Comparison of ENCODE assay signal across 21 cellular contexts in the genomic region with DNA sequence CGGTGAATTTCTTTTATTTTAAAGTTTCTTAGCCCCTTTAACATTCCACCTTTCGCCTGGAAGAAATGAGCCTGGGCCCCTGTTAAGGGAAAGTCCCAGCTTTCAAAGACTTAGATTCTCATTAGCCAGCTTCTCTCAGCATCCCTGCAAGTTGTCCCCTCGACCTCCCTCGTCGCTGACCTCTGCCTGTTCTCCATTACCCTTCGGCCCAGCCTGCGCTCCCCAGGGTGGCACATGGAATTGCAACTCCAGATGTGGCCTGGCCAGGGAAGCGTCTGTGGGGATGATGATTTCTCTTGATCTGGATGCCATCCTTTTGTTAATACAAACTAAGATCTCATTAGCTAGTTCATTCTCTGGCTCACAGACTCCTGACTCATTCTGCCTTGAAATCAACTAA. TPM values are rescaled to one million over a fixed set of nuclear protein-coding genes. Genes with fewer than 3 reads are reported as not detected.
DNase-seq lines count a peak whose midpoint lies in the region; ATAC-seq and TF ChIP-seq lines count a peak whose summit lies in the region.
"Had no signal": no experiment of that assay in that cellular context is flagged by ENCODE, and none has a peak within 500 bp of the region (broad histone marks: within the 10 kb centered on the region; RNA-seq: fewer than 3 reads in every experiment).

No MANE protein-coding gene starts in this region.

- DNase-seq in H7, result peak; percentile 38
- DNase-seq in brain microvascular endothelial cell, result no peak
- DNase-seq in neural crest cell (ENCODE audit: low read depth, low spot score), result no peak
- no peak for DNase-seq in type B pancreatic cell (ENCODE audit: extremely low spot score, unreplicated experiment)
- no peak for DNase-seq in T-helper 2 cell
- no peak for DNase-seq in CD4-positive, alpha-beta T cell
- no peak for DNase-seq in stimulated activated CD4-positive, alpha-beta T cell treated with anti-CD3 and anti-CD28 coated beads, Interleukin-15, amount 100 ng/mL, for 24 hours
- DNase-seq: EL; HFFc6; KG1; NCI-H1092 treated with DMSO at 0.1 percent for 48 hours; NCI-H146; NCI-H2029 treated with DMSO at 0.1 percent for 48 hours; NCI-H226; NCI-H510A treated with DMSO at 0.1 percent for 48 hours; NCI-H774; NK-92 treated with Interleukin-12 subunit alpha and Interleukin-12 subunit beta, amount 100 ng/mL, for 24 hours; SHP77 treated with DMSO at 0.1 percent for 48 hours had no signal

- POLR2A ChIA-PET in CD4-positive, alpha-beta T cell (lab: Charles Lee), result no interaction called here

- H3K27me3 Mint-ChIP-seq in neural crest cell (ENCODE audit: low read depth) (no peaks in the 10 kb centered on the region), type B pancreatic cell (peaks cover 5% of the 10 kb centered on the region)
- peaks cover 38% of the 10 kb centered on the region for H3K27me3 Mint-ChIP-seq in CD4-positive, alpha-beta T cell

- H3K27ac ChIP-seq in brain microvascular endothelial cell, result no peak overlapping the region
- H3K27ac ChIP-seq in CD4-positive, alpha-beta T cell (ENCODE audit: low read depth, low read length), result no peak overlapping the region
- H3K27ac ChIP-seq: HL-60, RWPE1 had no signal

- H3K36me3 ChIP-seq in H7 (replicated peaks; ENCODE audit: control insufficient read depth, insufficient read depth, low read length) (no peaks in the 10 kb centered on the region), brain microvascular endothelial cell (replicated peaks) (no peaks in the 10 kb centered on the region)

- TF ChIP-seq CTCF in brain microvascular endothelial cell (IDR thresholded peaks at IDR 0.05; ENCODE audit: low read depth, low read length, missing control alignments) (peak; percentile 6), neural crest cell (conservative IDR thresholded peaks at IDR 0.05) (no peak), type B pancreatic cell (conservative IDR thresholded peaks at IDR 0.05) (peak; percentile 17)
- TF ChIP-seq CTCF in CD4-positive, alpha-beta T cell (IDR thresholded peaks at IDR 0.05), result no peak

- H3K27me3 ChIP-seq in H7 (ENCODE audit: control insufficient read depth, insufficient read depth, low read length) (no peaks in the 10 kb centered on the region), brain microvascular endothelial cell (replicated peaks) (peaks cover 2% of the 10 kb centered on the region)
- peaks cover 12% of the 10 kb centered on the region for H3K27me3 ChIP-seq in CD4-positive, alpha-beta T cell (ENCODE audit: control insufficient read depth, insufficient read depth, low read length)

- CTCF ChIA-PET in CD4-positive, alpha-beta T cell (lab: Charles Lee), result no interaction called here

- H3K36me3 Mint-ChIP-seq in neural crest cell (ENCODE audit: low read depth), result no peaks in the 10 kb centered on the region
- H3K36me3 Mint-ChIP-seq in type B pancreatic cell, result no peaks in the 10 kb centered on the region
- H3K36me3 Mint-ChIP-seq in CD4-positive, alpha-beta T cell (ENCODE audit: low read depth), result no peaks in the 10 kb centered on the region
- H3K36me3 Mint-ChIP-seq: CD14-positive monocyte had no signal

- no peaks in the 10 kb centered on the region for H3K9me3 Mint-ChIP-seq in neural crest cell
- H3K9me3 Mint-ChIP-seq in type B pancreatic cell, result no peaks in the 10 kb centered on the region
- H3K9me3 Mint-ChIP-seq in CD4-positive, alpha-beta T cell, result no peaks in the 10 kb centered on the region
- H3K9me3 Mint-ChIP-seq: CD14-positive monocyte, HFFc6 had no signal

- H3K4me1 Mint-ChIP-seq in neural crest cell (peaks cover 20% of the 10 kb centered on the region), type B pancreatic cell (ENCODE audit: unreplicated experiment) (peaks cover 23% of the 10 kb centered on the region)
- no peaks in the 10 kb centered on the region for H3K4me1 Mint-ChIP-seq in CD4-positive, alpha-beta T cell (ENCODE audit: low read depth)
- H3K4me1 Mint-ChIP-seq: CD14-positive monocyte had no signal

- ATAC-seq in CD4-positive, alpha-beta T cell (ENCODE audit: poor library complexity), result no peak

- in situ Hi-C loops in brain microvascular endothelial cell (cut with HindIII; ENCODE audit: low pct_ligation_motif_present, low sequenced_read_pairs), result no loop called here

- H3K4me3 Mint-ChIP-seq in neural crest cell (no peak overlapping the region), type B pancreatic cell (no peak overlapping the region)
- no peak overlapping the region for H3K4me3 Mint-ChIP-seq in CD4-positive, alpha-beta T cell
- H3K4me3 Mint-ChIP-seq: HFFc6 had no signal

- intact Hi-C loops in CD4-positive, alpha-beta T cell (cut with DNase I, micrococcal nuclease), result no loop called here

- H3K27ac Mint-ChIP-seq in neural crest cell (ENCODE audit: unreplicated experiment), result peak overlapping the region; percentile 90
- H3K27ac Mint-ChIP-seq in type B pancreatic cell, result no peak overlapping the region
- no peak overlapping the region for H3K27ac Mint-ChIP-seq in CD4-positive, alpha-beta T cell
- H3K27ac Mint-ChIP-seq: CD14-positive monocyte, HFFc6 had no signal

- no peaks in the 10 kb centered on the region for H3K9me3 ChIP-seq in CD4-positive, alpha-beta T cell (ENCODE audit: control insufficient read depth, low read length)

- H3K4me3 ChIP-seq in H7 (ENCODE audit: insufficient read depth, low read depth, low read length) (no peak overlapping the region), brain microvascular endothelial cell (ENCODE audit: low read depth, low read length) (no peak overlapping the region)

RNA-seq across cellular contexts. Expression of a gene that starts 43.4 kb away (rescaled TPM):
- 5.8 and 6.7 TPM in 2 replicates for total RNA-seq in H7 (2014; rRNA removed; shearing (Covaris generic))
- total RNA-seq in neural crest cell (24.5 and 24.6 TPM in 2 replicates), type B pancreatic cell (ENCODE audit: low replicate concordance) (13.0 and 19.2 TPM in 2 replicates)
- total RNA-seq in CD4-positive, alpha-beta T cell, result 1 to 10 TPM; 5.7 to 6.3 TPM

Comparison
In these comparisons a context has a peak if more than half of its experiments do, and no peak if none do; other contexts are left out.
1. CTCF ChIP-seq: peak in brain microvascular endothelial cell (single experiment) and type B pancreatic cell (single experiment); none in neural crest cell (single experiment) and CD4-positive, alpha-beta T cell (single experiment).